12 cellular contexts compared by ENCODE assay signal in genomic region chr14:24634158-24634557, GRCh38. TPM values are rescaled to one million over a fixed set of nuclear protein-coding genes. Genes with fewer than 3 reads are reported as not detected.
A peak's percentile ranks its signal among the peaks of the same experiment; 100 is the strongest.
DNase-seq lines count a peak whose midpoint lies in the region; ATAC-seq and TF ChIP-seq lines count a peak whose summit lies in the region.
"Had no signal": no experiment of that assay in that cellular context is flagged by ENCODE, and none has a peak within 500 bp of the region (broad histone marks: within the 10 kb centered on the region; RNA-seq: fewer than 3 reads in every experiment).

A gene with protein sequence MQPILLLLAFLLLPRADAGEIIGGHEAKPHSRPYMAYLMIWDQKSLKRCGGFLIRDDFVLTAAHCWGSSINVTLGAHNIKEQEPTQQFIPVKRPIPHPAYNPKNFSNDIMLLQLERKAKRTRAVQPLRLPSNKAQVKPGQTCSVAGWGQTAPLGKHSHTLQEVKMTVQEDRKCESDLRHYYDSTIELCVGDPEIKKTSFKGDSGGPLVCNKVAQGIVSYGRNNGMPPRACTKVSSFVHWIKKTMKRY (minus strand): TSS chr14:24634190. CDS start chr14:24634160, 30 bp downstream.

- H3K27me3 ChIP-seq in foreskin keratinocyte, result no peaks in the 10 kb centered on the region
- H3K27me3 ChIP-seq: esophagus muscularis mucosa, SJSA1 had no signal

- ATAC-seq in foreskin keratinocyte (peak; percentile 51), GM18511 (IDR thresholded peaks at IDR 0.05; ENCODE audit: unreplicated experiment) (no peak)

- DNase-seq in HT1080 (ENCODE audit: low read depth) (peak; percentile 59), foreskin keratinocyte (peak in 1 of 2 donors; percentile 22), NCI-H2227 (lab: John Stamatoyannopoulos, UW; ENCODE audit: unreplicated experiment) (no peak), substantia nigra (lab: John Stamatoyannopoulos, UW) (no peak), H4 (ENCODE audit: low spot score) (no peak)
- DNase-seq in activated CD8-positive, alpha-beta memory T cell treated with anti-CD3 and anti-CD28 coated beads for 4 hours (ENCODE audit: low read depth in 2 of 2), result peak; percentile 63 to 75
- peak; percentile 68 to 84 for DNase-seq in stimulated activated CD8-positive, alpha-beta memory T cell treated with anti-CD3 and anti-CD28 coated beads, Interleukin-15, amount 100 ng/mL, for 4 hours (ENCODE audit: low read depth in 2 of 2)

- H3K27ac ChIP-seq in foreskin keratinocyte (no peak within 1 kb of the TSS), substantia nigra (ENCODE audit: low read depth, low read length, poor library complexity, severe bottlenecking) (no peak within 1 kb of the TSS)
- H3K27ac ChIP-seq: esophagus muscularis mucosa, SJSA1 had no signal

- no peak for TF ChIP-seq CTCF in foreskin keratinocyte (conservative IDR thresholded peaks at IDR 0.05)

- no peaks in the 10 kb centered on the region for H3K4me1 ChIP-seq in foreskin keratinocyte
- H3K4me1 ChIP-seq: esophagus muscularis mucosa, HAP-1, SJSA1 had no signal

RNA-seq across cellular contexts. Expression of the gene that starts here (rescaled TPM):
- not detected in 2 replicates for total RNA-seq in HT1080 (2014; rRNA removed; shearing (Covaris generic))
- not detected in 2 replicates for polyA plus RNA-seq in HT1080 (2015; cell fraction: cytosol; rRNA removed)
- polyA plus RNA-seq in HT1080 (2015; cell fraction: nucleus; rRNA removed), result not detected in 2 replicates
- not detected in 2 replicates for total RNA-seq in foreskin keratinocyte
- polyA plus RNA-seq in foreskin keratinocyte, result not detected in 2 replicates
- not detected in 2 replicates for total RNA-seq in H4 (2014; rRNA removed; shearing (Covaris generic))
- total RNA-seq: osteocyte had no signal

Comparison
In these comparisons a context has a peak if more than half of its experiments do, and no peak if none do; other contexts are left out.
1. Peak in DNase-seq in HT1080; RNA of the gene not detected or under 1 TPM.
2. Peak in ATAC-seq in foreskin keratinocyte; RNA of the gene not detected or under 1 TPM.
3. DNase-seq: peak in activated CD8-positive, alpha-beta memory T cell treated with anti-CD3 and anti-CD28 coated beads for 4 hours (2 of 2) and stimulated activated CD8-positive, alpha-beta memory T cell treated with anti-CD3 and anti-CD28 coated beads, Interleukin-15, amount 100 ng/mL, for 4 hours (2 of 2); none in NCI-H2227 (single experiment), substantia nigra (0 of 49) and H4 (single experiment).